In genomic region chr10:29130190-29130673, GRCh38 we compare ENCODE assay signal across 9 cellular contexts.
DNase-seq lines count a peak whose midpoint lies in the region; ATAC-seq, FAIRE-seq and TF ChIP-seq lines count a peak whose summit lies in the region.
"Had no signal": no experiment of that assay in that cellular context is flagged by ENCODE, and none has a peak within 500 bp of the region (broad histone marks: within the 10 kb centered on the region; RNA-seq: fewer than 3 reads in every experiment).

No MANE protein-coding gene starts in this region.

- no peaks in the 10 kb centered on the region for H3K36me3 ChIP-seq in HAP-1 (replicated peaks)
- no peaks in the 10 kb centered on the region for H3K36me3 ChIP-seq in kidney (ENCODE audit: control insufficient read depth in 1 of 2, insufficient read depth in 2 of 2, low read length in 2 of 2)

- H3K4me3 Mint-ChIP-seq in stimulated activated naive CD8-positive, alpha-beta T cell treated with anti-CD3 and anti-CD28 coated beads, Interleukin-15, amount 100 ng/mL, for 72 hours, result no peak overlapping the region
- H3K4me3 Mint-ChIP-seq: activated naive CD8-positive, alpha-beta T cell had no signal

- peaks cover 8% of the 10 kb centered on the region for H3K4me1 ChIP-seq in HAP-1
- H3K4me1 ChIP-seq in kidney (ENCODE audit: control insufficient read depth in 1 of 2, insufficient read depth in 1 of 2, low read depth in 1 of 2, low read length in 2 of 2), result peaks cover 0 to 2% of the 10 kb centered on the region in 2 donors

- peak; percentile 46; the same call in 2 of the 3 replicates for ATAC-seq in SK-N-SH treated with all-trans-retinoic acid at 6 μM for 48 hours
- ATAC-seq in GM18517 (IDR thresholded peaks at IDR 0.05; ENCODE audit: unreplicated experiment), result no peak
- ATAC-seq in HG02870 (IDR thresholded peaks at IDR 0.05; ENCODE audit: unreplicated experiment), result no peak
- no peak for ATAC-seq in stimulated activated naive CD8-positive, alpha-beta T cell treated with anti-CD3 and anti-CD28 coated beads, Interleukin-15, amount 100 ng/mL, for 72 hours

- peaks cover 43% of the 10 kb centered on the region for H3K27me3 Mint-ChIP-seq in stimulated activated naive CD8-positive, alpha-beta T cell treated with anti-CD3 and anti-CD28 coated beads, Interleukin-15, amount 100 ng/mL, for 72 hours

- H3K27me3 ChIP-seq in HAP-1 (ENCODE audit: low read depth), result no peaks in the 10 kb centered on the region

- no peak overlapping the region for H3K27ac ChIP-seq in kidney (ENCODE audit: low read depth in 2 of 2, low read length in 2 of 2)

- no peaks in the 10 kb centered on the region for H3K9me3 Mint-ChIP-seq in stimulated activated naive CD8-positive, alpha-beta T cell treated with anti-CD3 and anti-CD28 coated beads, Interleukin-15, amount 100 ng/mL, for 72 hours

- H3K9ac ChIP-seq in kidney (ENCODE audit: low read length in 2 of 2), result no peak overlapping the region

- H3K4me1 Mint-ChIP-seq in stimulated activated naive CD8-positive, alpha-beta T cell treated with anti-CD3 and anti-CD28 coated beads, Interleukin-15, amount 100 ng/mL, for 72 hours, result no peaks in the 10 kb centered on the region

- H3K27ac Mint-ChIP-seq in stimulated activated naive CD8-positive, alpha-beta T cell treated with anti-CD3 and anti-CD28 coated beads, Interleukin-15, amount 100 ng/mL, for 72 hours, result no peak overlapping the region
- H3K27ac Mint-ChIP-seq: activated naive CD8-positive, alpha-beta T cell had no signal

- intact Hi-C loops in kidney (cut with DNase I), result loop anchor here (10.0 kb wide), 1 partner anchor 465 kb away; no protein-coding TSS in a partner anchor

- H3K4me3 ChIP-seq in AG09309 (ENCODE audit: control insufficient read depth, low read depth, low read length) (no peak overlapping the region), HAP-1 (no peak overlapping the region), kidney (ENCODE audit: low read length in 2 of 2) (no peak overlapping the region)

- H3K9me3 ChIP-seq in HAP-1 (no peaks in the 10 kb centered on the region), kidney (ENCODE audit: control insufficient read depth in 1 of 2, low read length in 2 of 2) (no peaks in the 10 kb centered on the region)

- TF ChIP-seq CTCF in AG09309 (IDR thresholded peaks at IDR 0.05; ENCODE audit: control insufficient read depth, insufficient read depth, low read depth, low read length, missing control alignments) (peak; percentile 64), kidney (IDR thresholded peaks at IDR 0.05; ENCODE audit: borderline replicate concordance, extremely low read depth, insufficient read depth) (peak; percentile 50)

- in situ Hi-C loops in HAP-1 (cut with MboI; ENCODE audit: low sequenced_read_pairs), result loop anchor here (25.0 kb wide), 1 partner anchor 468 kb away; no protein-coding TSS in a partner anchor

- FAIRE-seq in kidney (lab: Jason Lieb, UNC), result no peak

- DNase-seq in AG09309 (ENCODE audit: low read depth), result no peak
- peak; percentile 24 to 31 for DNase-seq in HAP-1 (ENCODE audit: low spot score in 2 of 2)
- DNase-seq in kidney, result no peak
- no peak for DNase-seq in stimulated activated CD4-positive, alpha-beta T cell treated with anti-CD3 and anti-CD28 coated beads, Interleukin-4, amount 100 ng/mL, for 4 hours
- DNase-seq in stimulated activated naive CD8-positive, alpha-beta T cell treated with anti-CD3 and anti-CD28 coated beads, Interleukin-15, amount 100 ng/mL, for 72 hours, result no peak

TF ChIP-seq in SK-N-SH treated with all-trans-retinoic acid at 6 μM for 48 hours, 23 proteins besides CTCF, POLR2A, EP300 and RAD21:
- TF ChIP-seq TOX (CRISPR knock-in tag; IDR thresholded peaks at IDR 0.05; ENCODE audit: borderline replicate concordance) (no peak), ZNF565 (CRISPR knock-in tag; conservative IDR thresholded peaks at IDR 0.05; ENCODE audit: low read depth) (no peak), ZFP3 (CRISPR knock-in tag; IDR thresholded peaks at IDR 0.05) (no peak), TSHZ2 (CRISPR knock-in tag; IDR thresholded peaks at IDR 0.05) (no peak), ISL1 (CRISPR knock-in tag; IDR thresholded peaks at IDR 0.05) (no peak), OSR1 (CRISPR knock-in tag; IDR thresholded peaks at IDR 0.05) (no peak), PPARA (CRISPR knock-in tag; IDR thresholded peaks at IDR 0.05; ENCODE audit: borderline replicate concordance) (no peak), POU6F1 (CRISPR knock-in tag; IDR thresholded peaks at IDR 0.05; ENCODE audit: borderline replicate concordance, low read depth) (no peak), BACH2 (CRISPR knock-in tag; IDR thresholded peaks at IDR 0.05; ENCODE audit: borderline replicate concordance) (no peak), ZFP30 (CRISPR knock-in tag; IDR thresholded peaks at IDR 0.05) (no peak), ARNTL (CRISPR knock-in tag; IDR thresholded peaks at IDR 0.05; ENCODE audit: borderline replicate concordance, low read depth) (no peak), ZNF8 (CRISPR knock-in tag; IDR thresholded peaks at IDR 0.05) (no peak), CSDC2 (CRISPR knock-in tag; IDR thresholded peaks at IDR 0.05) (no peak), CREB5 (CRISPR knock-in tag; IDR thresholded peaks at IDR 0.05; ENCODE audit: low read depth) (no peak), CSRNP3 (CRISPR knock-in tag; IDR thresholded peaks at IDR 0.05) (no peak)

Comparison
In these comparisons a context has a peak if more than half of its experiments do, and no peak if none do; other contexts are left out.
1. DNase-seq: peak in HAP-1 (2 of 2); none in AG09309 (single experiment), kidney (single experiment), stimulated activated CD4-positive, alpha-beta T cell treated with anti-CD3 and anti-CD28 coated beads, Interleukin-4, amount 100 ng/mL, for 4 hours (0 of 2) and stimulated activated naive CD8-positive, alpha-beta T cell treated with anti-CD3 and anti-CD28 coated beads, Interleukin-15, amount 100 ng/mL, for 72 hours (0 of 2).